2 cellular contexts compared by ENCODE assay signal in the genomic region with DNA sequence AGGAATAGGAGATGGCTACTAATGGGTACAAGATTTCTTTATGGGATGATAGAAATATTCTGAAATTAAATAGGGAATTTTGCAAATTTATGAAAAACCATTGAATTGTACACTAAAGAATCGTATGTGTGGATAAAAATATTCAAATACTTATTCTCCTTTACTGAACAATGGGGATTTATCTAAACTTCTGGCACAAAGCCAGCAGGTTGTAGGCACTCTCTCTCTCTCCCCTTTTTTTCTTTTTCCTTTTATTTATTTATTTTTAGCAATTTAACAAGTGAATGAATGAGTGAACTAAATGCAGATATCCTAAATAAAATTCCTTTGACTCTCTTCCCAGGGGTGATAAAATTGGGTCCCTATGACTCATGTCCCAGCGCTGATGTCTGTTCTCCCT.
A peak's percentile ranks its signal among the peaks of the same experiment; 100 is the strongest.
TF ChIP-seq lines count a peak whose summit lies in the region.

No MANE protein-coding gene starts in this region.

TF ChIP-seq in GM23338, 12 proteins besides CTCF, POLR2A, EP300 and RAD21:
- TF ChIP-seq POLR2AphosphoS5 (IDR thresholded peaks at IDR 0.05; ENCODE audit: low read depth) (no peak), STAT1 (IDR thresholded peaks at IDR 0.05; ENCODE audit: unreplicated experiment) (no peak), JUNB (IDR thresholded peaks at IDR 0.05; ENCODE audit: unreplicated experiment) (no peak), ZNF114 (CRISPR knock-in tag; IDR thresholded peaks at IDR 0.05) (no peak), CREB1 (CRISPR knock-in tag; IDR thresholded peaks at IDR 0.05; ENCODE audit: low read depth) (no peak)
- TF ChIP-seq, protein P1, sequence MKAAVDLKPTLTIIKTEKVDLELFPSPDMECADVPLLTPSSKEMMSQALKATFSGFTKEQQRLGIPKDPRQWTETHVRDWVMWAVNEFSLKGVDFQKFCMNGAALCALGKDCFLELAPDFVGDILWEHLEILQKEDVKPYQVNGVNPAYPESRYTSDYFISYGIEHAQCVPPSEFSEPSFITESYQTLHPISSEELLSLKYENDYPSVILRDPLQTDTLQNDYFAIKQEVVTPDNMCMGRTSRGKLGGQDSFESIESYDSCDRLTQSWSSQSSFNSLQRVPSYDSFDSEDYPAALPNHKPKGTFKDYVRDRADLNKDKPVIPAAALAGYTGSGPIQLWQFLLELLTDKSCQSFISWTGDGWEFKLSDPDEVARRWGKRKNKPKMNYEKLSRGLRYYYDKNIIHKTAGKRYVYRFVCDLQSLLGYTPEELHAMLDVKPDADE (IDR thresholded peaks at IDR 0.05), result no peak
- TF ChIP-seq, protein P2, sequence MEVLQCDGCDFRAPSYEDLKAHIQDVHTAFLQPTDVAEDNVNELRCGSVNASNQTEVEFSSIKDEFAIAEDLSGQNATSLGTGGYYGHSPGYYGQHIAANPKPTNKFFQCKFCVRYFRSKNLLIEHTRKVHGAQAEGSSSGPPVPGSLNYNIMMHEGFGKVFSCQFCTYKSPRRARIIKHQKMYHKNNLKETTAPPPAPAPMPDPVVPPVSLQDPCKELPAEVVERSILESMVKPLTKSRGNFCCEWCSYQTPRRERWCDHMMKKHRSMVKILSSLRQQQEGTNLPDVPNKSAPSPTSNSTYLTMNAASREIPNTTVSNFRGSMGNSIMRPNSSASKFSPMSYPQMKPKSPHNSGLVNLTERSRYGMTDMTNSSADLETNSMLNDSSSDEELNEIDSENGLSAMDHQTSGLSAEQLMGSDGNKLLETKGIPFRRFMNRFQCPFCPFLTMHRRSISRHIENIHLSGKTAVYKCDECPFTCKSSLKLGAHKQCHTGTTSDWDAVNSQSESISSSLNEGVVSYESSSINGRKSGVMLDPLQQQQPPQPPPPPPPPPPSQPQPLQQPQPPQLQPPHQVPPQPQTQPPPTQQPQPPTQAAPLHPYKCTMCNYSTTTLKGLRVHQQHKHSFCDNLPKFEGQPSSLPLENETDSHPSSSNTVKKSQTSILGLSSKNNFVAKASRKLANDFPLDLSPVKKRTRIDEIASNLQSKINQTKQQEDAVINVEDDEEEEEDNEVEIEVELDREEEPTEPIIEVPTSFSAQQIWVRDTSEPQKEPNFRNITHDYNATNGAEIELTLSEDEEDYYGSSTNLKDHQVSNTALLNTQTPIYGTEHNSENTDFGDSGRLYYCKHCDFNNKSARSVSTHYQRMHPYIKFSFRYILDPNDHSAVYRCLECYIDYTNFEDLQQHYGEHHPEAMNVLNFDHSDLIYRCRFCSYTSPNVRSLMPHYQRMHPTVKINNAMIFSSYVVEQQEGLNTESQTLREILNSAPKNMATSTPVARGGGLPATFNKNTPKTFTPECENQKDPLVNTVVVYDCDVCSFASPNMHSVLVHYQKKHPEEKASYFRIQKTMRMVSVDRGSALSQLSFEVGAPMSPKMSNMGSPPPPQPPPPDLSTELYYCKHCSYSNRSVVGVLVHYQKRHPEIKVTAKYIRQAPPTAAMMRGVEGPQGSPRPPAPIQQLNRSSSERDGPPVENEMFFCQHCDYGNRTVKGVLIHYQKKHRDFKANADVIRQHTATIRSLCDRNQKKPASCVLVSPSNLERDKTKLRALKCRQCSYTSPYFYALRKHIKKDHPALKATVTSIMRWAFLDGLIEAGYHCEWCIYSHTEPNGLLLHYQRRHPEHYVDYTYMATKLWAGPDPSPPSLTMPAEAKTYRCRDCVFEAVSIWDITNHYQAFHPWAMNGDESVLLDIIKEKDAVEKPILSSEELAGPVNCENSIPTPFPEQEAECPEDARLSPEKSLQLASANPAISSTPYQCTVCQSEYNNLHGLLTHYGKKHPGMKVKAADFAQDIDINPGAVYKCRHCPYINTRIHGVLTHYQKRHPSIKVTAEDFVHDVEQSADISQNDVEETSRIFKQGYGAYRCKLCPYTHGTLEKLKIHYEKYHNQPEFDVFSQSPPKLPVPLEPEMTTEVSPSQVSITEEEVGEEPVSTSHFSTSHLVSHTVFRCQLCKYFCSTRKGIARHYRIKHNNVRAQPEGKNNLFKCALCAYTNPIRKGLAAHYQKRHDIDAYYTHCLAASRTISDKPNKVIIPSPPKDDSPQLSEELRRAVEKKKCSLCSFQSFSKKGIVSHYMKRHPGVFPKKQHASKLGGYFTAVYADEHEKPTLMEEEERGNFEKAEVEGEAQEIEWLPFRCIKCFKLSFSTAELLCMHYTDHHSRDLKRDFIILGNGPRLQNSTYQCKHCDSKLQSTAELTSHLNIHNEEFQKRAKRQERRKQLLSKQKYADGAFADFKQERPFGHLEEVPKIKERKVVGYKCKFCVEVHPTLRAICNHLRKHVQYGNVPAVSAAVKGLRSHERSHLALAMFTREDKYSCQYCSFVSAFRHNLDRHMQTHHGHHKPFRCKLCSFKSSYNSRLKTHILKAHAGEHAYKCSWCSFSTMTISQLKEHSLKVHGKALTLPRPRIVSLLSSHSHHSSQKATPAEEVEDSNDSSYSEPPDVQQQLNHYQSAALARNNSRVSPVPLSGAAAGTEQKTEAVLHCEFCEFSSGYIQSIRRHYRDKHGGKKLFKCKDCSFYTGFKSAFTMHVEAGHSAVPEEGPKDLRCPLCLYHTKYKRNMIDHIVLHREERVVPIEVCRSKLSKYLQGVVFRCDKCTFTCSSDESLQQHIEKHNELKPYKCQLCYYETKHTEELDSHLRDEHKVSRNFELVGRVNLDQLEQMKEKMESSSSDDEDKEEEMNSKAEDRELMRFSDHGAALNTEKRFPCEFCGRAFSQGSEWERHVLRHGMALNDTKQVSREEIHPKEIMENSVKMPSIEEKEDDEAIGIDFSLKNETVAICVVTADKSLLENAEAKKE (CRISPR knock-in tag; IDR thresholded peaks at IDR 0.05), result no peak

TF ChIP-seq in K562, 482 proteins besides CTCF, POLR2A, EP300 and RAD21:
- no peak for TF ChIP-seq DIDO1 (tag; IDR thresholded peaks at IDR 0.05; ENCODE audit: low read depth)
- no peak for TF ChIP-seq FOXJ3 (CRISPR knock-in tag; IDR thresholded peaks at IDR 0.05)
- TF ChIP-seq ZNF253 (CRISPR knock-in tag; conservative IDR thresholded peaks at IDR 0.05), result no peak
- TF ChIP-seq NCOA1 (IDR thresholded peaks at IDR 0.05; ENCODE audit: low read depth), result no peak
- no peak for TF ChIP-seq NCOA6 (IDR thresholded peaks at IDR 0.05)
- 0 out of 2 replicates have a peak, but pooled peaks have one; percentile 17 for TF ChIP-seq NFIX (CRISPR knock-in tag; IDR thresholded peaks at IDR 0.05; ENCODE audit: low read depth)
- no peak for TF ChIP-seq MYC (IDR thresholded peaks at IDR 0.05; ENCODE audit: low read depth, low read length)
- TF ChIP-seq MYC (CRISPR knock-in tag; IDR thresholded peaks at IDR 0.05; ENCODE audit: borderline replicate concordance, low read depth), result no peak
- peak; percentile 82 for TF ChIP-seq NFIC (IDR thresholded peaks at IDR 0.05)
- TF ChIP-seq SRF (CRISPR knock-in tag; IDR thresholded peaks at IDR 0.05), result no peak
- TF ChIP-seq STAG1 (CRISPR knock-in tag; IDR thresholded peaks at IDR 0.05; ENCODE audit: borderline replicate concordance), result no peak
- no peak for TF ChIP-seq MCM2 (IDR thresholded peaks at IDR 0.05; ENCODE audit: low read depth)
- TF ChIP-seq RBFOX2 (IDR thresholded peaks at IDR 0.05; ENCODE audit: low read depth, low read length), result no peak
